In the genomic region with DNA sequence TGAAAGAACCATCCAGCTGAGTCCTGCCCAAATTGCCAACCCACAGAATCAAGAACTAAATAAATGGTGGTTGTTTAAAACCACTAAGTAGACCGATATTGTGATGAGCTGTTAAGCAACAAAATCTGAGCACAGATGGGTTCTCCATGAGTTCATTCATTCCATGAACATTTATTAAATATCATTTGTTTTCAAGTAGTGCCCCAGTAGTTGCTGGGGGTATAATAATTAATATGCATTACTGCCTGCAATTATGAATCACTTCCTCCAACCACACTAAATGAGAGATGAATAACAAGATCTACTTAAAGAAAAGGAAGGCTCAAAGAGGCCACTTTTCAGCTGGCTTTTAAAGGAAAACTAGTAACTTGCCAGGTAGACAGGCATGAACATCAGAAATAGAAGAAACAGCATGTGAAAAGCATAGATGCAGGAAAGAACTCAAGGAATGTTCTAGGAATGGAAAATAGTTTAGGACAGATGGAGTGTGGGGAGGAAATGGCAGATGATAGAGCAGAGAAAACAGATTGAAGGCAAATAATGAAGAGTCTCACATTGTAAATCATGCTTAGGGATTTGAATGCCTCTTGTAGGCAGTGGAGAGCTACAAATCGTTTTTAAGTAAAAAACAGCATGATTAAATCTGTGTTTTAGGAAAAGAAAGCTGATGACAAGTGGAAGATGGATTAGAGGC, we compare ENCODE assay signal across 18 cellular contexts.
DNase-seq lines count a peak whose midpoint lies in the region; ATAC-seq and TF ChIP-seq lines count a peak whose summit lies in the region.
"Had no signal": no experiment of that assay in that cellular context is flagged by ENCODE, and none has a peak within 500 bp of the region (broad histone marks: within the 10 kb centered on the region; RNA-seq: fewer than 3 reads in every experiment).

No MANE protein-coding gene starts in this region.

- peak overlapping the region; percentile 87 for H3K27ac Mint-ChIP-seq in activated T-cell treated with anti-CD3 and anti-CD28 coated beads, Interleukin-2, amount 50 U/mL, for 24 hours
- H3K27ac Mint-ChIP-seq in activated naive CD8-positive, alpha-beta T cell treated with anti-CD3 and anti-CD28 coated beads, Interleukin-2, amount 50 U/mL, for 24 hours, result peak overlapping the region; percentile 90
- H3K27ac Mint-ChIP-seq: stimulated activated memory B cell treated with anti-CD40 and anti-IgM and Interleukin-4, amounts not matched to agents 10 μg/mL and 1 μg/mL and 100 μg/mL, for 72 hours had no signal

- H3K27me3 ChIP-seq in smooth muscle cell (ENCODE audit: low read depth), result no peaks in the 10 kb centered on the region

- no peaks in the 10 kb centered on the region for H3K4me1 ChIP-seq in smooth muscle cell (ENCODE audit: low read depth)
- H3K4me1 ChIP-seq: parathyroid adenoma had no signal

- H3K79me2 ChIP-seq in smooth muscle cell (ENCODE audit: low read depth), result peaks cover 81% of the 10 kb centered on the region
- H3K79me2 ChIP-seq: parathyroid adenoma had no signal

- H3K4me1 Mint-ChIP-seq in activated T-cell treated with anti-CD3 and anti-CD28 coated beads, Interleukin-2, amount 50 U/mL, for 24 hours (ENCODE audit: low read depth), result peaks cover 48% of the 10 kb centered on the region
- H3K4me1 Mint-ChIP-seq in activated naive CD8-positive, alpha-beta T cell treated with anti-CD3 and anti-CD28 coated beads, Interleukin-2, amount 50 U/mL, for 24 hours, result peaks cover 50% of the 10 kb centered on the region
- H3K4me1 Mint-ChIP-seq: stimulated activated memory B cell treated with anti-CD40 and anti-IgM and Interleukin-4, amounts not matched to agents 10 μg/mL and 1 μg/mL and 100 μg/mL, for 72 hours had no signal

- no peak overlapping the region for H3K4me3 ChIP-seq in smooth muscle cell

- H3K9me3 ChIP-seq in smooth muscle cell (replicated peaks; ENCODE audit: low read depth), result no peaks in the 10 kb centered on the region

- 51% methylated on average over 2 of the region's 2 CpGs for WGBS in smooth muscle cell (ENCODE audit: low lambda C conversion rate)

- H3K4me2 ChIP-seq in smooth muscle cell, result peak overlapping the region; percentile 48

- no peak overlapping the region for H3K9ac ChIP-seq in smooth muscle cell (ENCODE audit: low read depth)
- H3K9ac ChIP-seq: parathyroid adenoma had no signal

- no peaks in the 10 kb centered on the region for H3F3A ChIP-seq in smooth muscle cell (ENCODE audit: low read depth)

- ATAC-seq in activated naive CD8-positive, alpha-beta T cell treated with anti-CD3 and anti-CD28 coated beads, Interleukin-2, amount 50 U/mL, for 24 hours, result peak; percentile 73
- ATAC-seq in GM19463 (IDR thresholded peaks at IDR 0.05; ENCODE audit: unreplicated experiment), result no peak
- ATAC-seq: left colon; stimulated activated memory B cell treated with anti-CD40 and anti-IgM and Interleukin-4, amounts not matched to agents 10 μg/mL and 1 μg/mL and 100 μg/mL, for 72 hours had no signal

- H2AFZ ChIP-seq in smooth muscle cell (ENCODE audit: low read depth), result no peak overlapping the region
- H2AFZ ChIP-seq: parathyroid adenoma had no signal

- H4K20me1 ChIP-seq in smooth muscle cell (ENCODE audit: low read depth), result peaks cover 71% of the 10 kb centered on the region

- no peak for TF ChIP-seq CTCF in smooth muscle cell (IDR thresholded peaks at IDR 0.05; ENCODE audit: borderline replicate concordance, insufficient read depth, poor library complexity, severe bottlenecking)

- H3K27ac ChIP-seq in smooth muscle cell (ENCODE audit: low read depth), result peak overlapping the region; percentile 7
- H3K27ac ChIP-seq: parathyroid adenoma had no signal

- DNase-seq in activated T-cell treated with anti-CD3 and anti-CD28 coated beads, Interleukin-2, amount 50 U/mL, for 24 hours, result no peak
- DNase-seq in activated T-cell treated with anti-CD3 and anti-CD28 coated beads for 4 hours, result no peak
- DNase-seq in NCI-H524 (lab: John Stamatoyannopoulos, UW), result peak; percentile 42 to 80
- no peak for DNase-seq in activated naive CD8-positive, alpha-beta T cell treated with anti-CD3 and anti-CD28 coated beads, Interleukin-2, amount 50 U/mL, for 24 hours
- no peak for DNase-seq in smooth muscle cell (lab: John Stamatoyannopoulos, UW; ENCODE audit: unreplicated experiment)
- no peak for DNase-seq in iPS-NIHi11 (ENCODE audit: low spot score)
- DNase-seq in RKO (ENCODE audit: low spot score), result no peak
- DNase-seq: activated CD4-positive, alpha-beta T cell treated with anti-CD3 and anti-CD28 coated beads for 4 hours; activated gamma-delta T cell; effector CD8-positive, alpha-beta T cell; GDM1; left colon; NCI-H2081 treated with DMSO at 0.1 percent for 48 hours; NCI-H748 treated with DMSO at 0.1 percent for 48 hours; small intestine had no signal

- peaks cover 89% of the 10 kb centered on the region for H3K36me3 Mint-ChIP-seq in activated T-cell treated with anti-CD3 and anti-CD28 coated beads, Interleukin-2, amount 50 U/mL, for 24 hours (ENCODE audit: low read depth)
- peaks cover 51% of the 10 kb centered on the region for H3K36me3 Mint-ChIP-seq in activated naive CD8-positive, alpha-beta T cell treated with anti-CD3 and anti-CD28 coated beads, Interleukin-2, amount 50 U/mL, for 24 hours (ENCODE audit: low read depth)
- H3K36me3 Mint-ChIP-seq: stimulated activated memory B cell treated with anti-CD40 and anti-IgM and Interleukin-4, amounts not matched to agents 10 μg/mL and 1 μg/mL and 100 μg/mL, for 72 hours had no signal

- H3K36me3 ChIP-seq in smooth muscle cell (ENCODE audit: low read depth), result no peaks in the 10 kb centered on the region

- peaks cover 43% of the 10 kb centered on the region for H3K27me3 Mint-ChIP-seq in activated T-cell treated with anti-CD3 and anti-CD28 coated beads, Interleukin-2, amount 50 U/mL, for 24 hours
- no peaks in the 10 kb centered on the region for H3K27me3 Mint-ChIP-seq in activated naive CD8-positive, alpha-beta T cell treated with anti-CD3 and anti-CD28 coated beads, Interleukin-2, amount 50 U/mL, for 24 hours
- H3K27me3 Mint-ChIP-seq: stimulated activated memory B cell treated with anti-CD40 and anti-IgM and Interleukin-4, amounts not matched to agents 10 μg/mL and 1 μg/mL and 100 μg/mL, for 72 hours had no signal

- H3K4me3 Mint-ChIP-seq in activated T-cell treated with anti-CD3 and anti-CD28 coated beads, Interleukin-2, amount 50 U/mL, for 24 hours, result peak overlapping the region; percentile 24
- H3K4me3 Mint-ChIP-seq in activated naive CD8-positive, alpha-beta T cell treated with anti-CD3 and anti-CD28 coated beads, Interleukin-2, amount 50 U/mL, for 24 hours, result peak overlapping the region; percentile 47
- H3K4me3 Mint-ChIP-seq: stimulated activated memory B cell treated with anti-CD40 and anti-IgM and Interleukin-4, amounts not matched to agents 10 μg/mL and 1 μg/mL and 100 μg/mL, for 72 hours had no signal

- no peaks in the 10 kb centered on the region for H3K9me3 Mint-ChIP-seq in activated T-cell treated with anti-CD3 and anti-CD28 coated beads, Interleukin-2, amount 50 U/mL, for 24 hours
- H3K9me3 Mint-ChIP-seq in activated naive CD8-positive, alpha-beta T cell treated with anti-CD3 and anti-CD28 coated beads, Interleukin-2, amount 50 U/mL, for 24 hours, result no peaks in the 10 kb centered on the region
- H3K9me3 Mint-ChIP-seq: stimulated activated memory B cell treated with anti-CD40 and anti-IgM and Interleukin-4, amounts not matched to agents 10 μg/mL and 1 μg/mL and 100 μg/mL, for 72 hours had no signal

Comparison
In these comparisons a context has a peak if more than half of its experiments do, and no peak if none do; other contexts are left out.
1. DNase-seq: peak in NCI-H524 (2 of 2); none in activated T-cell treated with anti-CD3 and anti-CD28 coated beads, Interleukin-2, amount 50 U/mL, for 24 hours (single experiment), activated T-cell treated with anti-CD3 and anti-CD28 coated beads for 4 hours (single experiment), activated naive CD8-positive, alpha-beta T cell treated with anti-CD3 and anti-CD28 coated beads, Interleukin-2, amount 50 U/mL, for 24 hours (single experiment), smooth muscle cell (single experiment), iPS-NIHi11 (single experiment) and RKO (single experiment).